ENCODE assay signal across 16 cellular contexts in genomic region chr3:16124636-16125035, GRCh38. TPM values are rescaled to one million over a fixed set of nuclear protein-coding genes. Genes with fewer than 3 reads are reported as not detected.
DNase-seq lines count a peak whose midpoint lies in the region; ATAC-seq and TF ChIP-seq lines count a peak whose summit lies in the region.
"Had no signal": no experiment of that assay in that cellular context is flagged by ENCODE, and none has a peak within 500 bp of the region (broad histone marks: within the 10 kb centered on the region; RNA-seq: fewer than 3 reads in every experiment).

No MANE protein-coding gene starts in this region.

- H3K27me3 ChIP-seq in mammary epithelial cell (ENCODE audit: insufficient read depth, low read length) (no peaks in the 10 kb centered on the region), lung (ENCODE audit: control insufficient read depth, insufficient read depth) (no peaks in the 10 kb centered on the region), MM.1S (replicated peaks; ENCODE audit: insufficient read depth, low read length) (no peaks in the 10 kb centered on the region), aorta (ENCODE audit: control insufficient read depth in 1 of 2, insufficient read depth in 2 of 2, low read length in 1 of 2) (no peaks in the 10 kb centered on the region)

- peak; percentile 52 for ATAC-seq in lung (ENCODE audit: insufficient read depth, low FRiP score)
- ATAC-seq in aorta (ENCODE audit: low FRiP score) = no peak
- ATAC-seq: WTC11 had no signal

- BruUV-seq in mammary epithelial cell (replicated peaks; lab: Mats Ljungman, UMichigan) = no TSS peak

- DNase-seq in AG20443 (ENCODE audit: low spot score) (peak; percentile 80), LHCN-M2 (ENCODE audit: low read depth) (peak; percentile 96), mammary epithelial cell (peak; percentile 94), lung (ENCODE audit: low spot score) (no peak), MM.1S (no peak), CD14-positive monocyte (ENCODE audit: low spot score) (no peak), aorta (no peak), DMS114 treated with DMSO at 0.1 percent for 48 hours (lab: John Stamatoyannopoulos, UW; ENCODE audit: unreplicated experiment) (no peak)
- DNase-seq: activated T-cell treated with anti-CD3 and anti-CD28 coated beads, Interleukin-2, amount 50 U/mL, for 4 hours; Caco-2; caudate nucleus; H9; left cardiac atrium; NCI-H510A treated with DMSO at 0.1 percent for 48 hours; SHP77 treated with DMSO at 0.1 percent for 48 hours had no signal

- no peaks in the 10 kb centered on the region for H3K4me1 Mint-ChIP-seq in CD14-positive monocyte

- H3K4me1 ChIP-seq in mammary epithelial cell (ENCODE audit: insufficient read depth, low read length) (peaks cover 26% of the 10 kb centered on the region), lung (ENCODE audit: control insufficient read depth in 2 of 2, insufficient read depth in 2 of 2, low read length in 2 of 2) (peaks cover 0 to 2% of the 10 kb centered on the region in 2 donors), MM.1S (ENCODE audit: low read length) (no peaks in the 10 kb centered on the region), aorta (ENCODE audit: control insufficient read depth in 1 of 2, insufficient read depth in 2 of 2, low read length in 2 of 2) (no peaks in the 10 kb centered on the region)
- H3K4me1 ChIP-seq: Caco-2 had no signal

- H3K4me2 ChIP-seq in mammary epithelial cell (ENCODE audit: insufficient read depth, low read depth, low read length) (peak overlapping the region; percentile 5), MM.1S (ENCODE audit: low read depth, low read length) (no peak overlapping the region)

- H3K27ac ChIP-seq in mammary epithelial cell (ENCODE audit: insufficient read depth, low read depth, low read length) (peak overlapping the region; percentile 18), lung (ENCODE audit: low read depth in 1 of 2, low read length in 1 of 2) (no peak overlapping the region), MM.1S (ENCODE audit: low read length) (no peak overlapping the region), aorta (ENCODE audit: low read depth in 1 of 2, low read length in 2 of 2) (no peak overlapping the region)

- H3K27me3 Mint-ChIP-seq in CD14-positive monocyte (ENCODE audit: low read depth in 3 of 3) = peaks cover 0 to 1% (median 0%) of the 10 kb centered on the region in 3 donors

- CTCF ChIA-PET in mammary epithelial cell (lab: Charles Lee; ENCODE audit: low non-redundant PET) = no interaction called here

- H3K9ac ChIP-seq in mammary epithelial cell (ENCODE audit: insufficient read depth, low read length) = no peak overlapping the region
- no peak overlapping the region for H3K9ac ChIP-seq in MM.1S (ENCODE audit: low read length)

- dilution Hi-C loops in mammary epithelial cell (cut with HindIII; ENCODE audit: low sequenced_read_pairs) = no loop called here

- H3K79me2 ChIP-seq in mammary epithelial cell (ENCODE audit: insufficient read depth, low read length) (no peaks in the 10 kb centered on the region), MM.1S (ENCODE audit: low read length) (no peaks in the 10 kb centered on the region)

- H2AFZ ChIP-seq in mammary epithelial cell (ENCODE audit: low read depth, low read length) = no peak overlapping the region
- H2AFZ ChIP-seq in MM.1S (ENCODE audit: low read length) = no peak overlapping the region

- H3K4me3 Mint-ChIP-seq in CD14-positive monocyte = no peak overlapping the region
- H3K4me3 Mint-ChIP-seq: activated T-cell treated with anti-CD3 and anti-CD28 coated beads, Interleukin-2, amount 50 U/mL, for 4 hours; H9; WTC11 had no signal

- H3K9me3 ChIP-seq in mammary epithelial cell (replicated peaks; ENCODE audit: insufficient read depth, low read length) (peaks cover 6% of the 10 kb centered on the region), lung (ENCODE audit: control insufficient read depth in 2 of 2, insufficient read depth in 1 of 2, low read length in 1 of 2) (no peaks in the 10 kb centered on the region), MM.1S (replicated peaks; ENCODE audit: insufficient read depth, low read length) (no peaks in the 10 kb centered on the region), aorta (ENCODE audit: control insufficient read depth, low read length) (no peaks in the 10 kb centered on the region)
- H3K9me3 ChIP-seq: Caco-2 had no signal

- intact Hi-C loops in mammary epithelial cell (cut with micrococcal nuclease) = loop anchor here (1.0 kb wide), 2 partner anchors 23 to 64 kb away; no protein-coding TSS in a partner anchor
- intact Hi-C loops in CD14-positive monocyte (cut with micrococcal nuclease) = no loop called here
- intact Hi-C loops in aorta (cut with DNase I) = no loop called here

- TF ChIP-seq CTCF in mammary epithelial cell (conservative IDR thresholded peaks at IDR 0.05 in 1 of 2, IDR thresholded peaks at IDR 0.05 in 1 of 2; ENCODE audit: extremely low read depth in 1 of 2, insufficient read depth in 1 of 2, low read depth in 1 of 2, low read length in 2 of 2) (no peak), lung (IDR thresholded peaks at IDR 0.05; ENCODE audit: control extremely low read depth, extremely low read depth) (no peak), MM.1S (IDR thresholded peaks at IDR 0.05; ENCODE audit: low read length) (no peak), CD14-positive monocyte (IDR thresholded peaks at IDR 0.05) (no peak)

- H3K36me3 Mint-ChIP-seq in CD14-positive monocyte = no peaks in the 10 kb centered on the region
- H3K36me3 Mint-ChIP-seq: WTC11 had no signal

- no peaks in the 10 kb centered on the region for H3F3A ChIP-seq in MM.1S (ENCODE audit: insufficient read depth, low read length)

- in situ Hi-C loops in mammary epithelial cell (cut with MboI; ENCODE audit: low sequenced_read_pairs in 2 of 2) = no loop called here

- WGBS in mammary epithelial cell (ENCODE audit: low coverage, missing lambda C conversion rate) = 0% methylated on average over 2 of the region's 2 CpGs
- 79 to 86% methylated on average over 2 of the region's 2 CpGs for WGBS in lung, 2 donors
- 83 to 87% methylated on average over 2 of the region's 2 CpGs for WGBS in aorta, 2 donors

- no peaks in the 10 kb centered on the region for H3K36me3 ChIP-seq in mammary epithelial cell (ENCODE audit: insufficient read depth, low read length)
- no peaks in the 10 kb centered on the region for H3K36me3 ChIP-seq in lung (ENCODE audit: control insufficient read depth in 2 of 2, insufficient read depth in 2 of 2, low read length in 2 of 2)
- H3K36me3 ChIP-seq in MM.1S (replicated peaks; ENCODE audit: insufficient read depth, low read length) = no peaks in the 10 kb centered on the region
- H3K36me3 ChIP-seq in aorta (ENCODE audit: control insufficient read depth in 1 of 2, insufficient read depth in 2 of 2, low read length in 1 of 2) = no peaks in the 10 kb centered on the region

- H3K27ac Mint-ChIP-seq in CD14-positive monocyte = no peak overlapping the region
- H3K27ac Mint-ChIP-seq: H9, WTC11 had no signal

- no peaks in the 10 kb centered on the region for H3K9me2 ChIP-seq in MM.1S (replicated peaks; ENCODE audit: insufficient read depth, low read length)

- H4K20me1 ChIP-seq in mammary epithelial cell (ENCODE audit: insufficient read depth, low read length) = no peaks in the 10 kb centered on the region
- H4K20me1 ChIP-seq in MM.1S (ENCODE audit: insufficient read depth, low read length) = no peaks in the 10 kb centered on the region

- H3K9me3 Mint-ChIP-seq in CD14-positive monocyte = peaks cover 0 to 5% (median 0%) of the 10 kb centered on the region in 7 donors
- H3K9me3 Mint-ChIP-seq: activated T-cell treated with anti-CD3 and anti-CD28 coated beads, Interleukin-2, amount 50 U/mL, for 4 hours; H9 had no signal

- no peak overlapping the region for H3K4me3 ChIP-seq in mammary epithelial cell (replicated peaks in 1 of 3; ENCODE audit: insufficient read depth in 1 of 3, low read depth in 2 of 3, low read length in 3 of 3)
- no peak overlapping the region for H3K4me3 ChIP-seq in lung
- no peak overlapping the region for H3K4me3 ChIP-seq in MM.1S (ENCODE audit: low read length)
- no peak overlapping the region for H3K4me3 ChIP-seq in aorta (ENCODE audit: low read length in 2 of 2)

RNA-seq across cellular contexts. Expression of gene GALNT15, which starts 49.8 kb away (rescaled TPM):
- total RNA-seq in LHCN-M2 (2014; rRNA removed) = 2.1 and 3.1 TPM in 2 replicates
- polyA plus RNA-seq in LHCN-M2 (2012) = 0.97 TPM
- under 1 TPM in 1 of 2 donors, not detected in 1; under 0.01 TPM for total RNA-seq in mammary epithelial cell
- polyA plus RNA-seq in mammary epithelial cell = 0.05 TPM
- not detected for polyA minus RNA-seq in mammary epithelial cell
- 1 to 10 TPM; 2.8 to 9.7 TPM for total RNA-seq in lung
- polyA plus RNA-seq in lung = 1 to 10 TPM; 6.8 to 8.4 TPM
- polyA plus RNA-seq in CD14-positive monocyte = not detected
- total RNA-seq in aorta = 100 to 1,000 TPM in 1 of 2 donors, 10 to 100 TPM in 1; 44.7 to 113 TPM
- polyA plus RNA-seq in aorta = 10 to 100 TPM; 12.5 to 45.6 TPM
- total RNA-seq: activated T-cell treated with anti-CD3 and anti-CD28 coated beads, Interleukin-2, amount 50 U/mL, for 4 hours; Caco-2 had no signal

Comparison
In these comparisons a context has a peak if more than half of its experiments do, and no peak if none do; other contexts are left out.
1. DNase-seq: peak in AG20443 (single experiment), LHCN-M2 (single experiment) and mammary epithelial cell (single experiment); none in lung (single experiment), MM.1S (single experiment), CD14-positive monocyte (single experiment), aorta (0 of 2) and DMS114 treated with DMSO at 0.1 percent for 48 hours (single experiment).
2. RNA of gene GALNT15, which starts 49.8 kb away (total RNA-seq): 44.7 to 113 TPM in aorta; 2.8 to 9.7 TPM in lung, 2.1 to 3.1 TPM in LHCN-M2 and under 0.01 TPM in mammary epithelial cell; every median in the first group is over 4 times any median in the second.